1 cellular context compared by ENCODE assay signal in genomic region chr16:86522639-86523038, GRCh38.
TF ChIP-seq lines count a peak whose summit lies in the region.

No MANE protein-coding gene starts in this region.

TF ChIP-seq in HepG2, 621 proteins besides CTCF, POLR2A, EP300 and RAD21:
- TF ChIP-seq EZH2 (conservative IDR thresholded peaks at IDR 0.05; ENCODE audit: low read depth, low read length) = peak; percentile 70; the same call in 1 of the 2 replicates
- no peak for TF ChIP-seq TARDBP (CRISPR knock-in tag; IDR thresholded peaks at IDR 0.05)
